ENCODE assay signal across 21 cellular contexts in genomic region chrX:119523664-119524184, GRCh38. TPM values are rescaled to one million over a fixed set of nuclear protein-coding genes. Genes with fewer than 3 reads are reported as not detected.
A peak's percentile ranks its signal among the peaks of the same experiment; 100 is the strongest.
DNase-seq lines count a peak whose midpoint lies in the region; ATAC-seq and TF ChIP-seq lines count a peak whose summit lies in the region.
"Had no signal": no experiment of that assay in that cellular context is flagged by ENCODE, and none has a peak within 500 bp of the region (broad histone marks: within the 10 kb centered on the region; RNA-seq: fewer than 3 reads in every experiment).

No MANE protein-coding gene starts in this region.

- no peaks in the 10 kb centered on the region for H3K9me3 Mint-ChIP-seq in MCF 10A (ENCODE audit: unreplicated experiment)
- H3K9me3 Mint-ChIP-seq: CD8-positive, alpha-beta T cell had no signal

- intact Hi-C loops in mammary epithelial cell (cut with micrococcal nuclease) (no loop called here), MCF 10A (cut with micrococcal nuclease) (no loop called here), left lung (cut with DNase I) (no loop called here), upper lobe of right lung (cut with DNase I) (no loop called here)

- H3K27ac ChIP-seq in mammary epithelial cell (ENCODE audit: insufficient read depth, low read depth, low read length) (no peak overlapping the region), left lung (no peak overlapping the region), upper lobe of right lung (no peak overlapping the region)
- H3K27ac ChIP-seq: 22Rv1, BLaER1, C4-2B, GM23248 had no signal

- no peaks in the 10 kb centered on the region for H3K4me1 Mint-ChIP-seq in MCF 10A (ENCODE audit: insufficient read depth, unreplicated experiment)

- no peak overlapping the region for H3K4me2 ChIP-seq in mammary epithelial cell (ENCODE audit: insufficient read depth, low read depth, low read length)
- H3K4me2 ChIP-seq: BLaER1 had no signal

- peaks cover 13% of the 10 kb centered on the region for H3K27me3 Mint-ChIP-seq in MCF 10A (ENCODE audit: insufficient read depth, unreplicated experiment)
- H3K27me3 Mint-ChIP-seq: B cell had no signal

- no peak overlapping the region for H3K4me3 Mint-ChIP-seq in MCF 10A (ENCODE audit: unreplicated experiment)
- H3K4me3 Mint-ChIP-seq: B cell; CD4-positive, CD25-positive, alpha-beta regulatory T cell; CD8-positive, alpha-beta T cell had no signal

- ATAC-seq in left lung (peak; percentile 79), upper lobe of right lung (peak; percentile 83), HG03159 (IDR thresholded peaks at IDR 0.05; ENCODE audit: unreplicated experiment) (no peak), HG02759 (IDR thresholded peaks at IDR 0.05; ENCODE audit: unreplicated experiment) (no peak)
- ATAC-seq: CD8-positive, alpha-beta T cell; GM12878 had no signal

- POLR2A ChIA-PET in MCF 10A (lab: Yijun Ruan, JAX) = interaction anchor here (0.6 kb wide), 1 partner anchor 708 kb away, joined by 3 read pairs; no protein-coding TSS in a partner anchor

- H3K36me3 Mint-ChIP-seq in MCF 10A (ENCODE audit: insufficient read depth, unreplicated experiment) = no peaks in the 10 kb centered on the region
- H3K36me3 Mint-ChIP-seq: CD4-positive, CD25-positive, alpha-beta regulatory T cell; CD8-positive, alpha-beta T cell had no signal

- BruUV-seq in mammary epithelial cell (replicated peaks; lab: Mats Ljungman, UMichigan) (no TSS peak), MCF 10A (replicated peaks; lab: Mats Ljungman, UMichigan) (no TSS peak)

- DNase-seq in mammary epithelial cell = no peak
- no peak for DNase-seq in MCF 10A (ENCODE audit: unreplicated experiment)
- no peak for DNase-seq in left lung
- DNase-seq in upper lobe of right lung = no peak
- DNase-seq: Caco-2; CD4-positive, CD25-positive, alpha-beta regulatory T cell; CD8-positive, alpha-beta T cell; DMS 273 treated with DMSO at 0.1 percent for 48 hours; DMS79; EL; GDM1; GM23248; H7; HCEC 1CT had no signal

- H3K27me3 ChIP-seq in mammary epithelial cell (ENCODE audit: insufficient read depth, low read length) = no peaks in the 10 kb centered on the region
- H3K27me3 ChIP-seq in left lung = no peaks in the 10 kb centered on the region
- H3K27me3 ChIP-seq in upper lobe of right lung = no peaks in the 10 kb centered on the region
- H3K27me3 ChIP-seq: BLaER1 had no signal

- H3K79me2 ChIP-seq in mammary epithelial cell (ENCODE audit: insufficient read depth, low read length) = no peaks in the 10 kb centered on the region

- CTCF ChIA-PET in mammary epithelial cell (lab: Charles Lee; ENCODE audit: low non-redundant PET) = no interaction called here
- CTCF ChIA-PET in MCF 10A (lab: Yijun Ruan, JAX) = interaction anchor here (0.6 kb wide), 1 partner anchor 13 kb away, joined by 3 read pairs; no protein-coding TSS in a partner anchor

- peak overlapping the region; percentile 27 for H2AFZ ChIP-seq in mammary epithelial cell (ENCODE audit: low read depth, low read length)
- H2AFZ ChIP-seq: GM23248 had no signal

- H3K4me3 ChIP-seq in mammary epithelial cell (replicated peaks in 1 of 3; ENCODE audit: insufficient read depth in 1 of 3, low read depth in 2 of 3, low read length in 3 of 3) (no peak overlapping the region), left lung (no peak overlapping the region), upper lobe of right lung (no peak overlapping the region)
- H3K4me3 ChIP-seq: BLaER1, GM12878, GM23248 had no signal

- dilution Hi-C loops in mammary epithelial cell (cut with HindIII; ENCODE audit: low sequenced_read_pairs) = no loop called here

- no peaks in the 10 kb centered on the region for H3K4me1 ChIP-seq in mammary epithelial cell (ENCODE audit: insufficient read depth, low read length)
- H3K4me1 ChIP-seq in left lung = no peaks in the 10 kb centered on the region
- no peaks in the 10 kb centered on the region for H3K4me1 ChIP-seq in upper lobe of right lung
- H3K4me1 ChIP-seq: Caco-2 had no signal

- no peak overlapping the region for H3K9ac ChIP-seq in mammary epithelial cell (ENCODE audit: insufficient read depth, low read length)
- H3K9ac ChIP-seq: BLaER1, GM23248 had no signal

- TF ChIP-seq CTCF in mammary epithelial cell (conservative IDR thresholded peaks at IDR 0.05 in 1 of 2, IDR thresholded peaks at IDR 0.05 in 1 of 2; ENCODE audit: extremely low read depth in 1 of 2, insufficient read depth in 1 of 2, low read depth in 1 of 2, low read length in 2 of 2) = no peak
- TF ChIP-seq CTCF in MCF 10A (IDR thresholded peaks at IDR 0.05; ENCODE audit: unreplicated experiment) = no peak
- TF ChIP-seq CTCF in left lung (IDR thresholded peaks at IDR 0.05) = no peak
- TF ChIP-seq CTCF in upper lobe of right lung (IDR thresholded peaks at IDR 0.05) = no peak

- H3K27ac Mint-ChIP-seq in MCF 10A (ENCODE audit: low read depth, unreplicated experiment) = no peak overlapping the region
- H3K27ac Mint-ChIP-seq: B cell; CD4-positive, CD25-positive, alpha-beta regulatory T cell; CD8-positive, alpha-beta T cell had no signal

- no peaks in the 10 kb centered on the region for H3K36me3 ChIP-seq in mammary epithelial cell (ENCODE audit: insufficient read depth, low read length)
- no peaks in the 10 kb centered on the region for H3K36me3 ChIP-seq in left lung
- H3K36me3 ChIP-seq in upper lobe of right lung = no peaks in the 10 kb centered on the region
- H3K36me3 ChIP-seq: BLaER1 had no signal

- H3K9me3 ChIP-seq in mammary epithelial cell (replicated peaks; ENCODE audit: insufficient read depth, low read length) (peaks cover 3% of the 10 kb centered on the region), left lung (no peaks in the 10 kb centered on the region), upper lobe of right lung (no peaks in the 10 kb centered on the region)
- H3K9me3 ChIP-seq: BLaER1, Caco-2 had no signal

- in situ Hi-C loops in mammary epithelial cell (cut with MboI; ENCODE audit: low sequenced_read_pairs in 2 of 2) = loop anchor here in 1 of 2 donors (25.0 kb wide), 1 partner anchor 614 kb away; no protein-coding TSS in a partner anchor

- WGBS in mammary epithelial cell (ENCODE audit: low coverage, missing lambda C conversion rate) = 14% methylated on average over 1 of the region's 1 CpG

- H4K20me1 ChIP-seq in mammary epithelial cell (ENCODE audit: insufficient read depth, low read length) = no peaks in the 10 kb centered on the region
- H4K20me1 ChIP-seq: BLaER1 had no signal

RNA-seq across cellular contexts. Expression of gene STEEP1, which starts 41.5 kb away (rescaled TPM):
- total RNA-seq in mammary epithelial cell = 10 to 100 TPM; 20.9 to 27.3 TPM
- 12.4 TPM for polyA plus RNA-seq in mammary epithelial cell
- polyA minus RNA-seq in mammary epithelial cell = 20.9 TPM
- 23.6 and 27.1 TPM in 2 replicates for total RNA-seq in MCF 10A (2022)
- 10 to 100 TPM; 19.5 to 21.2 TPM for total RNA-seq in left lung
- 23.1 TPM for total RNA-seq in upper lobe of right lung

RNA-seq across cellular contexts. Expression of gene UBE2A, which starts 50.6 kb away (rescaled TPM):
- total RNA-seq in mammary epithelial cell = 10 to 100 TPM; 34.0 to 67.7 TPM
- 48.2 TPM for polyA plus RNA-seq in mammary epithelial cell
- polyA minus RNA-seq in mammary epithelial cell = 16.1 TPM
- total RNA-seq in MCF 10A (2022) = 52.2 and 66.9 TPM in 2 replicates
- total RNA-seq in left lung = 10 to 100 TPM; 60.4 to 73.2 TPM
- total RNA-seq in upper lobe of right lung = 48.7 TPM

RNA-seq across cellular contexts. Expression of gene SLC25A5, which starts 55.5 kb away (rescaled TPM):
- total RNA-seq in mammary epithelial cell (100 to 1,000 TPM; 204 to 339 TPM), MCF 10A (2022) (245 and 405 TPM in 2 replicates), left lung (100 to 1,000 TPM; 348 to 392 TPM), upper lobe of right lung (323 TPM)
- polyA plus RNA-seq in mammary epithelial cell = 768 TPM
- 460 TPM for polyA minus RNA-seq in mammary epithelial cell

Comparison
In these comparisons a context has a peak if more than half of its experiments do, and no peak if none do; other contexts are left out.
1. ATAC-seq: peak in left lung (single experiment) and upper lobe of right lung (single experiment); none in HG03159 (single experiment) and HG02759 (single experiment).